In the genomic region with DNA sequence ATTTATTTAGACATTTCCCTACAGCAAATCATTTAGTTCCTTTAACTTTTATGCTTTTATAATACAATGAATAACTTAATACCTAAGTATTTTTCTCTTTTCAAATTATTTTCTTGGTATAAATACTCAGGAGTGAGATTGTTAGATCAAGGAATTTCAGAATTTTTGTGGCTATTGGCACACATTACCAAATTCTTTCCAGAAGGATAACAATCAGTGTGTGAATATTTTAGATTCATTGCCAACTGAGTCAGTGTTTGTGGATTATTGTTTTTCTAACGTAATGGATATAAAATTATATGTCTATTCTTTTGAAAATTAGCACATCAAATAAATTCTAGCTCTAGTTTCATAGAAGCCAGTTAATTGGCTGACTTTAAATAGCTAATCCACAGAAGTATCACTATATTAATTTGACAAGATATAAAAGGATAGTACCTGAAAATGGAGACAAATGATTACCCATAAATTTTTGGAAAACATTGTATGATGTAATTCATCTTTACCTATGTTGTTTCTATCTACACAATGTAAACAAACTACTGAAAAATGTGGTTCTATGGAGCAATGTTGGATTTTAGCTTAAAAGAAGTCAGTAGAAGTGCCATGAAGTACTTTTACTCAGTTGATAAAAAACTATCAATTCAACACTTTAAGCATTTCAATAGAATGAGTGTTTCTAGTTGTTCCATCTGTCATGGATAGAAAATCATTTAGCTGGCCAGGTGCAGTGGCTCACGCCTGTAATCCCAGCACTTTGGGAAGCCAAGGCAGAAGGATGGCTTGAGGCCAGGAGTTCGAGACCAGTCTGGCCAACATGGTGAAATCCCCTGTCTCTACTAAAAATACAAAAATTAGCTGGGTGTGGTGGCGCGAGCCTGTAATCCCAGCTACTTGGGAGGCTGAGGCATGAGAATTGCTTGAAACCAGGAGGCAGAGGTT, we compare ENCODE assay signal across 16 cellular contexts.
A peak's percentile ranks its signal among the peaks of the same experiment; 100 is the strongest.
DNase-seq lines count a peak whose midpoint lies in the region; ATAC-seq and TF ChIP-seq lines count a peak whose summit lies in the region.
"Had no signal": no experiment of that assay in that cellular context is flagged by ENCODE, and none has a peak within 500 bp of the region (broad histone marks: within the 10 kb centered on the region; RNA-seq: fewer than 3 reads in every experiment).

No MANE protein-coding gene starts in this region.

- H3K27me3 ChIP-seq in RWPE2 (ENCODE audit: insufficient read depth, poor library complexity, severe bottlenecking) = no peaks in the 10 kb centered on the region
- H3K27me3 ChIP-seq: heart right ventricle had no signal

- H3K4me3 ChIP-seq in RWPE2 (ENCODE audit: severe bottlenecking) = no peak overlapping the region
- H3K4me3 ChIP-seq: heart right ventricle, left ventricle myocardium inferior had no signal

- no peaks in the 10 kb centered on the region for H3K9me3 ChIP-seq in RWPE2 (ENCODE audit: severe bottlenecking)
- H3K9me3 ChIP-seq: Caco-2, heart right ventricle, left ventricle myocardium inferior had no signal

- no peaks in the 10 kb centered on the region for H3K36me3 ChIP-seq in RWPE2 (ENCODE audit: low read depth)
- H3K36me3 ChIP-seq: heart right ventricle, left ventricle myocardium inferior had no signal

- peak overlapping the region; percentile 30 for H3K27ac ChIP-seq in RWPE2 (ENCODE audit: poor library complexity, severe bottlenecking)
- H3K27ac ChIP-seq: heart right ventricle, left ventricle myocardium inferior had no signal

- peak; percentile 66 for ATAC-seq in RWPE2 (ENCODE audit: low read depth)
- no peak for ATAC-seq in GM21381 (IDR thresholded peaks at IDR 0.05; ENCODE audit: unreplicated experiment)
- ATAC-seq: activated naive CD8-positive, alpha-beta T cell treated with anti-CD3 and anti-CD28 coated beads, Interleukin-2, amount 50 U/mL, for 24 hours; HCT116; heart right ventricle had no signal

- peaks cover 13% of the 10 kb centered on the region for H3K4me1 ChIP-seq in RWPE2 (ENCODE audit: insufficient read depth, poor library complexity, severe bottlenecking)
- H3K4me1 ChIP-seq: Caco-2, heart right ventricle, left ventricle myocardium inferior had no signal

- TF ChIP-seq CTCF in RWPE2 (IDR thresholded peaks at IDR 0.05; ENCODE audit: poor library complexity, severe bottlenecking) = no peak

- DNase-seq in GM04503 (ENCODE audit: low read depth) (peak; percentile 71), RWPE2 (ENCODE audit: low spot score) (no peak), fibroblast of gingiva (ENCODE audit: low read depth) (peak; percentile 56), pulmonary artery endothelial cell (ENCODE audit: low read depth, low spot score) (peak; percentile 26), RPMI8226 (no peak), NCI-H2081 (lab: John Stamatoyannopoulos, UW) (no peak), pons (ENCODE audit: low spot score) (no peak)
- DNase-seq: activated CD4-positive, alpha-beta T cell treated with anti-CD3 and anti-CD28 coated beads for 4 hours; activated naive CD8-positive, alpha-beta T cell treated with anti-CD3 and anti-CD28 coated beads, Interleukin-2, amount 50 U/mL, for 24 hours; Caco-2; heart right ventricle; left ventricle myocardium inferior; NCI-H345; small intestine had no signal

Comparison
In these comparisons a context has a peak if more than half of its experiments do, and no peak if none do; other contexts are left out.
1. DNase-seq: peak in GM04503 (single experiment), fibroblast of gingiva (single experiment) and pulmonary artery endothelial cell (single experiment); none in RWPE2 (single experiment), RPMI8226 (single experiment), NCI-H2081 (0 of 2) and pons (single experiment).